In the genomic region with DNA sequence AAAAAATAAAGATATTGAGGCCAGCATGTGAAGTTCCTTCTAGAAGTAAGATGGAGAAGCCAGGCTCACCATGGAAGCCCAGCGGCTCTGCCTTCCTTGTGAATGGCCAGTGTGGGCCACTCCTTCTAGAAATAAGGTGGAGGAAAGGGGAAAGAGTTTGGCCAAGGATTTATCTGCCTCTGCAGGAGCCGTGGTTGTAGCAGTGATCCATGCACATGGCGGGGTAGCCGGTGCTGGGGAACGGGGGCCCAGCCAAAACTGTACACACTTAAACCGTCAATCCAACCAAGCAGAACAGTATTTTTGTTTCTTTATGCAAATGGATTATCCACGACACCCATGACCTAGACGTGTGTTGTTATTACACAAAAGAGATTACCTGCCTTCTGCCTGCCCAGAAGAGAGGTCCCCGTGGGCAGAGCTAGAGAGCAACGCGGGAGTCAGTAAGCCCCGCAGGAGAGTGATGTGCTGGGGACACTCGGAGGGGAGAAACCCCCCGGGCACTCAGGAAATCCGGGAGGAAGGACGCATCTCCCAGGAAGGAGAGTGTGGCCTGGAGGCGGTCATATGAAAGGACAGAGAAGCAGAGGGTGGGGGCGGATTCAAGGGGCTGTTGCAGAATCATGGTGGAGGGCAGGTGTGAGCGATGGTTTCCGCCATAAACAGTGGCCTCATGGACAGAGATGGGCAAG, we compare ENCODE assay signal across 20 cellular contexts.
DNase-seq lines count a peak whose midpoint lies in the region; ATAC-seq and TF ChIP-seq lines count a peak whose summit lies in the region.
"Had no signal": no experiment of that assay in that cellular context is flagged by ENCODE, and none has a peak within 500 bp of the region (broad histone marks: within the 10 kb centered on the region; RNA-seq: fewer than 3 reads in every experiment).

No MANE protein-coding gene starts in this region.

- no peak overlapping the region for H4K91ac ChIP-seq in trophoblast cell (ENCODE audit: low read depth, low read length)

- H3K4me2 ChIP-seq in trophoblast cell (ENCODE audit: low read length): no peak overlapping the region
- H3K4me2 ChIP-seq: BLaER1 had no signal

- no peak overlapping the region for H2BK120ac ChIP-seq in trophoblast cell (ENCODE audit: insufficient read depth, low read length, poor library complexity)

- no peak overlapping the region for H2AK5ac ChIP-seq in trophoblast cell (ENCODE audit: low read length)

- H3K4me3 ChIP-seq in trophoblast cell (ENCODE audit: low read depth, low read length) (peak overlapping the region; percentile 15), upper lobe of right lung (no peak overlapping the region)
- H3K4me3 ChIP-seq: BLaER1 had no signal

- H3K18ac ChIP-seq in trophoblast cell (ENCODE audit: low read length): no peak overlapping the region

- TF ChIP-seq CTCF in chondrocyte (IDR thresholded peaks at IDR 0.05) (no peak), upper lobe of right lung (IDR thresholded peaks at IDR 0.05) (no peak)

- H3K9ac ChIP-seq in trophoblast cell (ENCODE audit: low read length): no peak overlapping the region
- H3K9ac ChIP-seq: BLaER1 had no signal

- intact Hi-C loops in upper lobe of right lung (cut with DNase I): no loop called here

- H2BK5ac ChIP-seq in trophoblast cell (ENCODE audit: low read depth, low read length, poor library complexity): no peak overlapping the region

- no peak overlapping the region for H3K23ac ChIP-seq in trophoblast cell (ENCODE audit: low read length)

- H3K9me3 ChIP-seq in trophoblast cell (ENCODE audit: insufficient read depth, low read depth, low read length) (peaks cover 1% of the 10 kb centered on the region), upper lobe of right lung (no peaks in the 10 kb centered on the region)
- H3K9me3 ChIP-seq: BLaER1, Caco-2 had no signal

- H4K8ac ChIP-seq in trophoblast cell (ENCODE audit: low read depth, low read length): no peak overlapping the region

- no peak overlapping the region for H3K4ac ChIP-seq in trophoblast cell (ENCODE audit: low read depth, low read length)

- no peak overlapping the region for H2BK12ac ChIP-seq in trophoblast cell (ENCODE audit: low read length)

- no peak overlapping the region for H3K14ac ChIP-seq in trophoblast cell (ENCODE audit: low read length)

- no peak for ATAC-seq in upper lobe of right lung
- ATAC-seq in activated naive CD8-positive, alpha-beta T cell treated with anti-CD3 and anti-CD28 coated beads, Interleukin-2, amount 50 U/mL, for 24 hours: no peak
- ATAC-seq: CD8-positive, alpha-beta T cell had no signal

- DNase-seq in chondrocyte (ENCODE audit: low spot score): peak; percentile 48
- DNase-seq in mesenteric fat pad (ENCODE audit: low spot score): peak; percentile 55
- no peak for DNase-seq in trophoblast cell
- peak; percentile 38 for DNase-seq in upper lobe of right lung
- no peak for DNase-seq in amniotic stem cell (lab: John Stamatoyannopoulos, UW)
- DNase-seq in GM19240 (ENCODE audit: insufficient read length, low spot score): no peak
- DNase-seq in activated naive CD8-positive, alpha-beta T cell treated with anti-CD3 and anti-CD28 coated beads, Interleukin-2, amount 50 U/mL, for 24 hours: no peak
- DNase-seq: Caco-2; CD4-positive, CD25-positive, alpha-beta regulatory T cell; CD8-positive, alpha-beta T cell; DMS 273 treated with DMSO at 0.1 percent for 48 hours; DMS79 treated with DMSO at 0.1 percent for 48 hours; GF-D8; GOT3; H7; HCEC 1CT had no signal

- H3K4me1 ChIP-seq in trophoblast cell (ENCODE audit: control insufficient read depth in 1 of 2, insufficient read depth in 2 of 2, low read length in 2 of 2) (no peaks in the 10 kb centered on the region), upper lobe of right lung (no peaks in the 10 kb centered on the region)
- H3K4me1 ChIP-seq: Caco-2 had no signal

- no peak overlapping the region for H2AFZ ChIP-seq in trophoblast cell (ENCODE audit: insufficient read depth, low read length, poor library complexity)

- no peaks in the 10 kb centered on the region for H3K79me1 ChIP-seq in trophoblast cell (ENCODE audit: low read length)

- no peaks in the 10 kb centered on the region for H3K36me3 Mint-ChIP-seq in chondrocyte (ENCODE audit: low read depth)
- no peaks in the 10 kb centered on the region for H3K36me3 Mint-ChIP-seq in activated naive CD8-positive, alpha-beta T cell treated with anti-CD3 and anti-CD28 coated beads, Interleukin-2, amount 50 U/mL, for 24 hours (ENCODE audit: low read depth)
- H3K36me3 Mint-ChIP-seq: CD4-positive, CD25-positive, alpha-beta regulatory T cell; CD8-positive, alpha-beta T cell had no signal

- no peak overlapping the region for H4K12ac ChIP-seq in trophoblast cell (ENCODE audit: low read depth, low read length)

- H3K79me2 ChIP-seq in trophoblast cell (ENCODE audit: control insufficient read depth, insufficient read depth, low read length, poor library complexity): no peaks in the 10 kb centered on the region

- H3K27ac Mint-ChIP-seq in chondrocyte (ENCODE audit: unreplicated experiment): no peak overlapping the region
- no peak overlapping the region for H3K27ac Mint-ChIP-seq in activated naive CD8-positive, alpha-beta T cell treated with anti-CD3 and anti-CD28 coated beads, Interleukin-2, amount 50 U/mL, for 24 hours
- H3K27ac Mint-ChIP-seq: B cell; CD4-positive, CD25-positive, alpha-beta regulatory T cell; CD8-positive, alpha-beta T cell had no signal

- H3K27ac ChIP-seq in trophoblast cell (ENCODE audit: low read depth, low read length) (no peak overlapping the region), upper lobe of right lung (no peak overlapping the region)
- H3K27ac ChIP-seq: 22Rv1, BLaER1, C4-2B had no signal

- H3K27me3 ChIP-seq in trophoblast cell (ENCODE audit: insufficient read depth, low read length) (no peaks in the 10 kb centered on the region), upper lobe of right lung (peaks cover 3% of the 10 kb centered on the region)
- H3K27me3 ChIP-seq: BLaER1 had no signal

- peaks cover 1% of the 10 kb centered on the region for H3K27me3 Mint-ChIP-seq in chondrocyte (ENCODE audit: low read depth)
- no peaks in the 10 kb centered on the region for H3K27me3 Mint-ChIP-seq in activated naive CD8-positive, alpha-beta T cell treated with anti-CD3 and anti-CD28 coated beads, Interleukin-2, amount 50 U/mL, for 24 hours

- H3K4me3 Mint-ChIP-seq in chondrocyte (ENCODE audit: unreplicated experiment): no peak overlapping the region
- no peak overlapping the region for H3K4me3 Mint-ChIP-seq in activated naive CD8-positive, alpha-beta T cell treated with anti-CD3 and anti-CD28 coated beads, Interleukin-2, amount 50 U/mL, for 24 hours
- H3K4me3 Mint-ChIP-seq: B cell; CD4-positive, CD25-positive, alpha-beta regulatory T cell; CD8-positive, alpha-beta T cell had no signal

- peaks cover 13% of the 10 kb centered on the region for H3K9me3 Mint-ChIP-seq in chondrocyte (ENCODE audit: low read depth)
- no peaks in the 10 kb centered on the region for H3K9me3 Mint-ChIP-seq in activated naive CD8-positive, alpha-beta T cell treated with anti-CD3 and anti-CD28 coated beads, Interleukin-2, amount 50 U/mL, for 24 hours
- H3K9me3 Mint-ChIP-seq: CD8-positive, alpha-beta T cell had no signal

- H3K4me1 Mint-ChIP-seq in chondrocyte (ENCODE audit: low read depth): no peaks in the 10 kb centered on the region
- H3K4me1 Mint-ChIP-seq in activated naive CD8-positive, alpha-beta T cell treated with anti-CD3 and anti-CD28 coated beads, Interleukin-2, amount 50 U/mL, for 24 hours: no peaks in the 10 kb centered on the region
- H3K4me1 Mint-ChIP-seq: B cell; CD4-positive, CD25-positive, alpha-beta regulatory T cell had no signal

- H3K36me3 ChIP-seq in trophoblast cell (ENCODE audit: control insufficient read depth in 1 of 2, insufficient read depth in 2 of 2, low read length in 2 of 2) (no peaks in the 10 kb centered on the region), upper lobe of right lung (no peaks in the 10 kb centered on the region)
- H3K36me3 ChIP-seq: BLaER1 had no signal

- no CpG with 5 or more reads among the region's 20 CpGs for WGBS in trophoblast cell (ENCODE audit: extremely low coverage, insufficient coverage, insufficient read length)

Comparison
In these comparisons a context has a peak if more than half of its experiments do, and no peak if none do; other contexts are left out.
1. DNase-seq: peak in chondrocyte (single experiment), mesenteric fat pad (single experiment) and upper lobe of right lung (single experiment); none in trophoblast cell (0 of 2), amniotic stem cell (single experiment), GM19240 (single experiment) and activated naive CD8-positive, alpha-beta T cell treated with anti-CD3 and anti-CD28 coated beads, Interleukin-2, amount 50 U/mL, for 24 hours (single experiment).